Comparison of ENCODE assay signal across 17 cellular contexts in genomic region chr7:341841-342638, GRCh38. TPM values are rescaled to one million over a fixed set of nuclear protein-coding genes. Genes with fewer than 3 reads are reported as not detected.
DNase-seq lines count a peak whose midpoint lies in the region; ATAC-seq and TF ChIP-seq lines count a peak whose summit lies in the region.
"Had no signal": no experiment of that assay in that cellular context is flagged by ENCODE, and none has a peak within 500 bp of the region (broad histone marks: within the 10 kb centered on the region; RNA-seq: fewer than 3 reads in every experiment).

No MANE protein-coding gene starts in this region.

- H3K36me3 ChIP-seq in body of pancreas (replicated peaks in 1 of 2; ENCODE audit: insufficient read depth in 1 of 2, low read depth in 2 of 2), result no peaks in the 10 kb centered on the region

- peak; percentile 97 to 99 (median 99) for DNase-seq in body of pancreas
- DNase-seq in progenitor cell of endocrine pancreas (ENCODE audit: low spot score, unreplicated experiment), result peak; percentile 42
- DNase-seq in NCI-H146 treated with DMSO at 0.1 percent for 48 hours (lab: John Stamatoyannopoulos, UW; ENCODE audit: unreplicated experiment), result no peak
- no peak for DNase-seq in NCI-H1417 (lab: John Stamatoyannopoulos, UW)
- DNase-seq: activated naive CD4-positive, alpha-beta T cell treated with anti-CD3 and anti-CD28 coated beads, Interleukin-2, amount 50 U/mL, for 16 hours; EL; NCI-H226 had no signal

- H3K27me3 Mint-ChIP-seq in progenitor cell of endocrine pancreas, result no peaks in the 10 kb centered on the region
- H3K27me3 Mint-ChIP-seq in activated T-helper 17 cell treated with anti-CD3 and anti-CD28 coated beads, Interleukin-2, amount 50 U/mL, for 72 hours, result no peaks in the 10 kb centered on the region

- H3K9me3 Mint-ChIP-seq in progenitor cell of endocrine pancreas (ENCODE audit: low read depth), result peaks cover 3% of the 10 kb centered on the region
- H3K9me3 Mint-ChIP-seq in activated T-helper 17 cell treated with anti-CD3 and anti-CD28 coated beads, Interleukin-2, amount 50 U/mL, for 72 hours, result no peaks in the 10 kb centered on the region
- H3K9me3 Mint-ChIP-seq: memory B cell had no signal

- peak; percentile 90 for ATAC-seq in body of pancreas
- ATAC-seq in GM21367 (IDR thresholded peaks at IDR 0.05; ENCODE audit: unreplicated experiment), result no peak
- ATAC-seq in activated T-helper 17 cell treated with anti-CD3 and anti-CD28 coated beads, Interleukin-2, amount 50 U/mL, for 72 hours (replicated peaks), result no peak

- peaks cover 62% of the 10 kb centered on the region for H3K4me1 Mint-ChIP-seq in progenitor cell of endocrine pancreas (ENCODE audit: low read depth)
- no peaks in the 10 kb centered on the region for H3K4me1 Mint-ChIP-seq in activated T-helper 17 cell treated with anti-CD3 and anti-CD28 coated beads, Interleukin-2, amount 50 U/mL, for 72 hours
- H3K4me1 Mint-ChIP-seq: memory B cell had no signal

- H3K27me3 ChIP-seq in body of pancreas (no peaks in the 10 kb centered on the region), layer of hippocampus (ENCODE audit: control insufficient read depth, insufficient read depth, low read length) (no peaks in the 10 kb centered on the region)

- peak; percentile 44 to 81 (median 71) for TF ChIP-seq POLR2A in body of pancreas (IDR thresholded peaks at IDR 0.05)

- no peak overlapping the region for H3K4me3 Mint-ChIP-seq in progenitor cell of endocrine pancreas (ENCODE audit: low read depth)
- H3K4me3 Mint-ChIP-seq in activated T-helper 17 cell treated with anti-CD3 and anti-CD28 coated beads, Interleukin-2, amount 50 U/mL, for 72 hours, result no peak overlapping the region
- H3K4me3 Mint-ChIP-seq: memory B cell had no signal

- WGBS in body of pancreas, 2 donors, result 17 to 20% methylated on average over 25 to 26 of the region's 27 CpGs

- H3K27ac ChIP-seq in C4-2B (peak overlapping the region; percentile 80), body of pancreas (peak overlapping the region; percentile 92 to 98 (median 94)), layer of hippocampus (ENCODE audit: low read depth, low read length) (peak overlapping the region; percentile 78)
- H3K27ac ChIP-seq: skin epidermis had no signal

- peaks cover 64% of the 10 kb centered on the region for H3K4me1 ChIP-seq in body of pancreas

- intact Hi-C loops in body of pancreas (cut with DNase I), result no loop called here

- no peaks in the 10 kb centered on the region for H3K9me3 ChIP-seq in body of pancreas

- H3K27ac Mint-ChIP-seq in progenitor cell of endocrine pancreas, result peak overlapping the region; percentile 100
- no peak overlapping the region for H3K27ac Mint-ChIP-seq in activated T-helper 17 cell treated with anti-CD3 and anti-CD28 coated beads, Interleukin-2, amount 50 U/mL, for 72 hours
- H3K27ac Mint-ChIP-seq: memory B cell had no signal

- H3K4me3 ChIP-seq in body of pancreas, result no peak overlapping the region
- H3K4me3 ChIP-seq: skin epidermis had no signal

- no peak for TF ChIP-seq CTCF in C4-2B (conservative IDR thresholded peaks at IDR 0.05)
- peak in 5 of 7 experiments; percentile 8 to 64 (median 55) for TF ChIP-seq CTCF in body of pancreas (IDR thresholded peaks at IDR 0.05)
- no peak for TF ChIP-seq CTCF in progenitor cell of endocrine pancreas (IDR thresholded peaks at IDR 0.05; ENCODE audit: unreplicated experiment)

- H3K36me3 Mint-ChIP-seq in progenitor cell of endocrine pancreas (ENCODE audit: insufficient read depth), result peaks cover 2% of the 10 kb centered on the region
- no peaks in the 10 kb centered on the region for H3K36me3 Mint-ChIP-seq in activated T-helper 17 cell treated with anti-CD3 and anti-CD28 coated beads, Interleukin-2, amount 50 U/mL, for 72 hours (ENCODE audit: low read depth)
- H3K36me3 Mint-ChIP-seq: memory B cell had no signal

RNA-seq across cellular contexts. Expression of gene FOXL3, which starts 52.1 kb away (rescaled TPM):
- total RNA-seq in body of pancreas (not detected), progenitor cell of endocrine pancreas (not detected in 2 replicates)
- total RNA-seq in activated T-helper 17 cell treated with anti-CD3 and anti-CD28 coated beads, Interleukin-2, amount 50 U/mL, for 72 hours, result not detected
- total RNA-seq: activated CD8-positive, alpha-beta memory T cell treated with anti-CD3 and anti-CD28 coated beads for 36 hours; dermis microvascular lymphatic vessel endothelial cell; glomerular endothelial cell; LHCN-M2 had no signal

Comparison
In these comparisons a context has a peak if more than half of its experiments do, and no peak if none do; other contexts are left out.
1. CTCF ChIP-seq: peak in body of pancreas (5 of 7); none in C4-2B (single experiment) and progenitor cell of endocrine pancreas (single experiment).
2. DNase-seq: peak in body of pancreas (4 of 4) and progenitor cell of endocrine pancreas (single experiment); none in NCI-H146 treated with DMSO at 0.1 percent for 48 hours (single experiment) and NCI-H1417 (0 of 3).
3. Peak in every context shown above with its lines, with median percentiles within 50 percentile points of each other: H3K27ac ChIP-seq.